Comparison of ENCODE assay signal across 1 cellular context in genomic region chr1:53090227-53091147, GRCh38.
TF ChIP-seq lines count a peak whose summit lies in the region.

No MANE protein-coding gene starts in this region.

TF ChIP-seq in IMR-90, 13 proteins besides CTCF, POLR2A, EP300 and RAD21 (continued from another document):
- TF ChIP-seq, protein P1, sequence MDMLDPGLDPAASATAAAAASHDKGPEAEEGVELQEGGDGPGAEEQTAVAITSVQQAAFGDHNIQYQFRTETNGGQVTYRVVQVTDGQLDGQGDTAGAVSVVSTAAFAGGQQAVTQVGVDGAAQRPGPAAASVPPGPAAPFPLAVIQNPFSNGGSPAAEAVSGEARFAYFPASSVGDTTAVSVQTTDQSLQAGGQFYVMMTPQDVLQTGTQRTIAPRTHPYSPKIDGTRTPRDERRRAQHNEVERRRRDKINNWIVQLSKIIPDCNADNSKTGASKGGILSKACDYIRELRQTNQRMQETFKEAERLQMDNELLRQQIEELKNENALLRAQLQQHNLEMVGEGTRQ (IDR thresholded peaks at IDR 0.05; ENCODE audit: low read depth, low read length) = no peak
- no peak for TF ChIP-seq SMC3 (IDR thresholded peaks at IDR 0.05; ENCODE audit: low read depth, low read length)
- no peak for TF ChIP-seq NFE2L2 (IDR thresholded peaks at IDR 0.05; ENCODE audit: low read depth, low read length)
TF ChIP-seq in IMR-90: peak in this region for 0.
